Comparison of ENCODE assay signal across 14 cellular contexts in genomic region chr2:126029316-126029715, GRCh38.
"Had no signal": no experiment of that assay in that cellular context is flagged by ENCODE, and none has a peak within 500 bp of the region (broad histone marks: within the 10 kb centered on the region; RNA-seq: fewer than 3 reads in every experiment).

No MANE protein-coding gene starts in this region.

- H3K27me3 ChIP-seq: ascending aorta, stomach, upper lobe of left lung had no signal

- H3K4me1 Mint-ChIP-seq: activated naive CD4-positive, alpha-beta T cell treated with anti-CD3 and anti-CD28 coated beads, Interleukin-2, amount 50 U/mL, for 24 hours; natural killer cell had no signal

- H3K4me3 Mint-ChIP-seq: activated naive CD4-positive, alpha-beta T cell treated with anti-CD3 and anti-CD28 coated beads, Interleukin-2, amount 50 U/mL, for 24 hours; natural killer cell had no signal

- DNase-seq: activated CD4-positive, alpha-beta T cell treated with anti-CD3 and anti-CD28 coated beads, Interleukin-2, amount 50 U/mL, for 4 hours; activated CD4-positive, CD25-positive, alpha-beta regulatory T cell treated with anti-CD3 and anti-CD28 coated beads, Interleukin-2, amount 50 U/mL, for 72 hours; activated gamma-delta T cell; hypothalamus; mesenchymal stem cell; natural killer cell; stimulated activated CD4-positive, alpha-beta T cell treated with anti-CD3 and anti-CD28 coated beads, Interleukin-4, amount 100 ng/mL, for 1 hour; stomach; upper lobe of left lung had no signal

- H3K4me3 ChIP-seq: ascending aorta, coronary artery, smooth muscle cell, stomach, upper lobe of left lung had no signal

- H3K27ac Mint-ChIP-seq: activated naive CD4-positive, alpha-beta T cell treated with anti-CD3 and anti-CD28 coated beads, Interleukin-2, amount 50 U/mL, for 24 hours; natural killer cell had no signal

- H3K27ac ChIP-seq: ascending aorta, coronary artery, stomach had no signal

- ATAC-seq: natural killer cell, sciatic nerve had no signal

- H3K36me3 Mint-ChIP-seq: activated naive CD4-positive, alpha-beta T cell treated with anti-CD3 and anti-CD28 coated beads, Interleukin-2, amount 50 U/mL, for 24 hours; natural killer cell had no signal

- H3K4me1 ChIP-seq: ascending aorta, stomach had no signal

- H3K9me3 ChIP-seq: ascending aorta, upper lobe of left lung had no signal

- H3K36me3 ChIP-seq: ascending aorta, stomach, upper lobe of left lung had no signal
